36 cellular contexts compared by ENCODE assay signal in the genomic region with DNA sequence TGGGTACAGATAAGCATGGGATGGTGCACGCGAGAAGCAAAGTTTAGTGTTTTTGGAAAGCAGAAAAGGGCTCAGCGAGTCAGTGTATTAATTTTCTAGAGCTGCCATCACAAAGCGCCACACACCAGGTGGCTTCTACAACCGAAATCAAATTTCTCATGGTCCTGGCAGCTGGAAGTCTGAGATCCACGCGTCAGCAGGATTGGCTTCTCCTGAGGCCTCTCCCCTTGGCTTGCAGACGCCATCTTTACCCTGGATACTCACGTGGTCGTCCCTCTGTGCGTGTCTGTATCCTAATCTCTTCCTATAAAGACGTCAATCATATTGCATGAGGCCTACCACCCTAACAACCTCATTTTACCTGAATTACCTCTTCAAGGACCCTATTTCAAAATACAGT. TPM values are rescaled to one million over a fixed set of nuclear protein-coding genes. Genes with fewer than 3 reads are reported as not detected.
"Had no signal": no experiment of that assay in that cellular context is flagged by ENCODE, and none has a peak within 500 bp of the region (broad histone marks: within the 10 kb centered on the region; RNA-seq: fewer than 3 reads in every experiment).

No MANE protein-coding gene starts in this region.

- H3K27me3 ChIP-seq: adrenal gland, body of pancreas, brain microvascular endothelial cell had no signal

- H3K27ac ChIP-seq: adrenal gland, body of pancreas, brain microvascular endothelial cell, breast epithelium, VCaP had no signal

- H3K4me3 ChIP-seq: adrenal gland, body of pancreas, breast epithelium had no signal

- H3K9me3 ChIP-seq: adrenal gland, body of pancreas had no signal

- H3K4me1 ChIP-seq: adrenal gland, body of pancreas, breast epithelium had no signal

- DNase-seq: activated B cell treated with CpG ODN at 0.5 μM for 24 hours; activated CD4-positive, alpha-beta memory T cell treated with anti-CD3 and anti-CD28 coated beads for 36 hours; activated CD4-positive, alpha-beta T cell treated with anti-CD3 and anti-CD28 coated beads for 4 hours; activated CD4-positive, alpha-beta T cell treated with anti-CD3 and anti-CD28 coated beads, Interleukin-2, amount 10 ng/mL, durations not matched to agents 24 days and 14 days; activated CD4-positive, alpha-beta T cell treated with anti-CD3 and anti-CD28 coated beads, Interleukin-2, amount 50 U/mL, for 1 hour; activated CD4-positive, alpha-beta T cell treated with anti-CD3 and anti-CD28 coated beads, Interleukin-2, amount 50 U/mL, for 4 hours; activated CD4-positive, CD25-positive, alpha-beta regulatory T cell treated with anti-CD3 and anti-CD28 coated beads, Interleukin-2, amount 50 U/mL, for 72 hours; activated CD8-positive, alpha-beta memory T cell treated with anti-CD3 and anti-CD28 coated beads, Interleukin-2, amount 50 U/mL, for 4 hours; activated effector memory CD4-positive, alpha-beta T cell treated with anti-CD3 and anti-CD28 coated beads, Interleukin-2, amount 50 U/mL, for 16 hours; activated gamma-delta T cell treated with Interleukin-2 at 50 U/mL for 16 hours; activated naive CD4-positive, alpha-beta T cell; activated naive CD4-positive, alpha-beta T cell treated with anti-CD3 and anti-CD28 coated beads, Interleukin-2, amount 50 U/mL, for 16 hours; activated naive CD8-positive, alpha-beta T cell treated with anti-CD3 and anti-CD28 coated beads for 36 hours; activated T-cell treated with anti-CD3 and anti-CD28 coated beads for 4 hours; activated T-cell treated with anti-CD3 and anti-CD28 coated beads, Interleukin-2, amount 50 U/mL, for 1 hour; activated T-cell treated with anti-CD3 and anti-CD28 coated beads, Interleukin-2, amount 50 U/mL, for 4 hours; amniotic stem cell; aorta; brain microvascular endothelial cell; central memory CD4-positive, alpha-beta T cell; T-helper 2 cell; T-helper 9 cell had no signal

- H3K36me3 ChIP-seq: adrenal gland, brain microvascular endothelial cell, breast epithelium had no signal

RNA-seq across cellular contexts. Expression of gene USP29, which starts 51.5 kb away (rescaled TPM):
- total RNA-seq: activated B cell treated with CpG ODN at 0.5 μM for 24 hours; activated CD4-positive, alpha-beta memory T cell treated with anti-CD3 and anti-CD28 coated beads for 36 hours; activated CD4-positive, alpha-beta T cell treated with anti-CD3 and anti-CD28 coated beads, Interleukin-2, amount 10 ng/mL, durations not matched to agents 24 days and 14 days; activated CD8-positive, alpha-beta memory T cell treated with anti-CD3 and anti-CD28 coated beads for 36 hours; activated CD8-positive, alpha-beta T cell treated with anti-CD3 and anti-CD28 coated beads for 36 hours; activated naive CD4-positive, alpha-beta T cell treated with anti-CD3 and anti-CD28 coated beads for 36 hours; activated naive CD4-positive, alpha-beta T cell treated with anti-CD3 and anti-CD28 coated beads, Interleukin-2, amount 50 U/mL, for 72 hours; activated naive CD8-positive, alpha-beta T cell treated with anti-CD3 and anti-CD28 coated beads for 36 hours; activated T-cell treated with anti-CD3 and anti-CD28 coated beads, Interleukin-2, amount 50 U/mL, for 4 hours; activated T-cell treated with anti-CD3 and anti-CD28 coated beads, Interleukin-2, amount 50 U/mL, for 72 hours; activated T-helper 1 cell treated with anti-CD3 and anti-CD28 coated beads, Interleukin-12 subunit alpha, Interleukin-12 subunit beta, Interleukin-2, Interleukin-4 antibody, amounts not matched to agents 30 ng/mL and 10 ng/mL and 1 ng/mL, durations not matched to agents 14 hours and 24 hours and 36 hours; activated T-helper 17 cell treated with anti-CD3 and anti-CD28 coated beads, Interleukin-2, amount 50 U/mL, for 72 hours; adrenal gland; aorta; astrocyte; body of pancreas; breast epithelium; cardiac septum; cerebellum had no signal
- polyA plus RNA-seq: adrenal gland, aorta had no signal
